8 cellular contexts compared by ENCODE assay signal in genomic region chr16:68417711-68418301, GRCh38.
DNase-seq lines count a peak whose midpoint lies in the region; ATAC-seq and TF ChIP-seq lines count a peak whose summit lies in the region.

No MANE protein-coding gene starts in this region.

- H3K27me3 Mint-ChIP-seq in T-helper 1 cell treated with Interleukin-12 subunit alpha and Interleukin-12 subunit beta and Interleukin-4 antibody, amounts not matched to agents 30 μg/mL and 1 μg/mL, for 36 hours (ENCODE audit: low read depth): peaks cover 10% of the 10 kb centered on the region
- no peaks in the 10 kb centered on the region for H3K27me3 Mint-ChIP-seq in activated naive CD8-positive, alpha-beta T cell treated with anti-CD3 and anti-CD28 coated beads, Interleukin-2, amount 50 U/mL, for 24 hours

- peak overlapping the region; percentile 98 for H3K27ac ChIP-seq in 22Rv1
- H3K27ac ChIP-seq in skin epidermis: peak overlapping the region in 14 of 21 experiments; percentile 32 to 89 (median 61)

- no peaks in the 10 kb centered on the region for H3K9me3 Mint-ChIP-seq in T-helper 1 cell treated with Interleukin-12 subunit alpha and Interleukin-12 subunit beta and Interleukin-4 antibody, amounts not matched to agents 30 μg/mL and 1 μg/mL, for 36 hours
- no peaks in the 10 kb centered on the region for H3K9me3 Mint-ChIP-seq in activated naive CD8-positive, alpha-beta T cell treated with anti-CD3 and anti-CD28 coated beads, Interleukin-2, amount 50 U/mL, for 24 hours

- H3K4me3 ChIP-seq in skin epidermis: no peak overlapping the region

- ATAC-seq in activated naive CD8-positive, alpha-beta T cell treated with anti-CD3 and anti-CD28 coated beads, Interleukin-2, amount 50 U/mL, for 24 hours: peak; percentile 79

- TF ChIP-seq CTCF in 22Rv1 (IDR thresholded peaks at IDR 0.05): no peak

- peak overlapping the region; percentile 94 for H3K27ac Mint-ChIP-seq in T-helper 1 cell treated with Interleukin-12 subunit alpha and Interleukin-12 subunit beta and Interleukin-4 antibody, amounts not matched to agents 30 μg/mL and 1 μg/mL, for 36 hours
- peak overlapping the region; percentile 77 for H3K27ac Mint-ChIP-seq in activated naive CD8-positive, alpha-beta T cell treated with anti-CD3 and anti-CD28 coated beads, Interleukin-2, amount 50 U/mL, for 24 hours

- DNase-seq in GM19240 (ENCODE audit: insufficient read length, low spot score): peak; percentile 82
- peak; percentile 70 for DNase-seq in HPDE6-E6E7 (ENCODE audit: extremely low spot score)
- peak; percentile 55 for DNase-seq in activated naive CD8-positive, alpha-beta T cell treated with anti-CD3 and anti-CD28 coated beads, Interleukin-2, amount 50 U/mL, for 24 hours
- DNase-seq in GF-D8 (lab: John Stamatoyannopoulos, UW): no peak
- DNase-seq in NOMO-1 (lab: John Stamatoyannopoulos, UW; ENCODE audit: unreplicated experiment in 2 of 2): no peak

- H3K4me1 Mint-ChIP-seq in T-helper 1 cell treated with Interleukin-12 subunit alpha and Interleukin-12 subunit beta and Interleukin-4 antibody, amounts not matched to agents 30 μg/mL and 1 μg/mL, for 36 hours (ENCODE audit: low read depth): peaks cover 33% of the 10 kb centered on the region
- peaks cover 34% of the 10 kb centered on the region for H3K4me1 Mint-ChIP-seq in activated naive CD8-positive, alpha-beta T cell treated with anti-CD3 and anti-CD28 coated beads, Interleukin-2, amount 50 U/mL, for 24 hours

- peak overlapping the region; percentile 72 for H3K4me3 Mint-ChIP-seq in T-helper 1 cell treated with Interleukin-12 subunit alpha and Interleukin-12 subunit beta and Interleukin-4 antibody, amounts not matched to agents 30 μg/mL and 1 μg/mL, for 36 hours
- peak overlapping the region; percentile 69 for H3K4me3 Mint-ChIP-seq in activated naive CD8-positive, alpha-beta T cell treated with anti-CD3 and anti-CD28 coated beads, Interleukin-2, amount 50 U/mL, for 24 hours

- H3K36me3 Mint-ChIP-seq in T-helper 1 cell treated with Interleukin-12 subunit alpha and Interleukin-12 subunit beta and Interleukin-4 antibody, amounts not matched to agents 30 μg/mL and 1 μg/mL, for 36 hours (ENCODE audit: low read depth): peaks cover 8% of the 10 kb centered on the region
- H3K36me3 Mint-ChIP-seq in activated naive CD8-positive, alpha-beta T cell treated with anti-CD3 and anti-CD28 coated beads, Interleukin-2, amount 50 U/mL, for 24 hours (ENCODE audit: low read depth): no peaks in the 10 kb centered on the region

Comparison
In these comparisons a context has a peak if more than half of its experiments do, and no peak if none do; other contexts are left out.
1. DNase-seq: peak in GM19240 (single experiment), HPDE6-E6E7 (single experiment) and activated naive CD8-positive, alpha-beta T cell treated with anti-CD3 and anti-CD28 coated beads, Interleukin-2, amount 50 U/mL, for 24 hours (single experiment); none in GF-D8 (single experiment) and NOMO-1 (0 of 2).